7 cellular contexts compared by ENCODE assay signal in genomic region chr15:62908341-62908740, GRCh38.
A peak's percentile ranks its signal among the peaks of the same experiment; 100 is the strongest.
DNase-seq lines count a peak whose midpoint lies in the region; ATAC-seq, FAIRE-seq and TF ChIP-seq lines count a peak whose summit lies in the region.
"Not testable (repeated sequence)": the region's sequence is repeated elsewhere in the genome, so short reads cannot be mapped to it uniquely, and the experiment has no call there.

No MANE protein-coding gene starts in this region.

- not testable (repeated sequence) for H3K4me3 ChIP-seq in body of pancreas; breast epithelium; esophagus muscularis mucosa; gastroesophageal sphincter; HepG2 (replicated peaks in 1 of 3; ENCODE audit: insufficient read depth in 1 of 3, low read depth in 2 of 3, low read length in 3 of 3); trophoblast cell (ENCODE audit: low read depth, low read length); stomach smooth muscle (ENCODE audit: low read length in 2 of 2)

- TF ChIP-seq POLR2A in body of pancreas (IDR thresholded peaks at IDR 0.05); breast epithelium (IDR thresholded peaks at IDR 0.05); esophagus muscularis mucosa (IDR thresholded peaks at IDR 0.05; ENCODE audit: low read depth); gastroesophageal sphincter (IDR thresholded peaks at IDR 0.05); HepG2 (IDR thresholded peaks at IDR 0.05; ENCODE audit: insufficient read depth in 1 of 2, low read depth in 2 of 2, low read length in 2 of 2): not testable (repeated sequence)

- 66% methylated on average over 5 of the region's 5 CpGs for WGBS in body of pancreas, 2 donors
- WGBS in esophagus muscularis mucosa, result 89% methylated on average over 5 of the region's 5 CpGs
- WGBS in gastroesophageal sphincter (ENCODE audit: low coverage in 1 of 2), 2 donors, result 61 to 96% methylated on average over 2 to 5 of the region's 5 CpGs
- WGBS in HepG2 (ENCODE audit: low lambda C conversion rate), result 44% methylated on average over 5 of the region's 5 CpGs
- no CpG with 5 or more reads among the region's 5 CpGs for WGBS in trophoblast cell (ENCODE audit: extremely low coverage, insufficient coverage, insufficient read length)

- H2BK5ac ChIP-seq in trophoblast cell (ENCODE audit: low read depth, low read length, poor library complexity), result peak overlapping the region; percentile 60

- peak overlapping the region; percentile 63 for H2AK5ac ChIP-seq in trophoblast cell (ENCODE audit: low read length)

- POLR2A ChIA-PET in HepG2 (lab: Yijun Ruan, JAX), result not testable (repeated sequence)

- H3K18ac ChIP-seq in trophoblast cell (ENCODE audit: low read length), result not testable (repeated sequence)

- H2AFZ ChIP-seq in HepG2 (ENCODE audit: low read length); trophoblast cell (ENCODE audit: insufficient read depth, low read length, poor library complexity): not testable (repeated sequence)

- DNase-seq in body of pancreas; breast epithelium (ENCODE audit: low spot score in 2 of 2); esophagus muscularis mucosa (ENCODE audit: extremely low spot score); trophoblast cell: not testable (repeated sequence)
- peak; percentile 67 for DNase-seq in HepG2 (ENCODE audit: low spot score)

- peak overlapping the region; percentile 81 for H2BK12ac ChIP-seq in trophoblast cell (ENCODE audit: low read length)

- not testable (repeated sequence) for H3K4me2 ChIP-seq in HepG2 (ENCODE audit: low read depth, low read length); trophoblast cell (ENCODE audit: low read length)

- peak overlapping the region; percentile 82 for H4K91ac ChIP-seq in trophoblast cell (ENCODE audit: low read depth, low read length)

- not testable (repeated sequence) for H4K20me1 ChIP-seq in HepG2 (ENCODE audit: insufficient read depth, low read length)

- TF ChIP-seq EP300 in esophagus muscularis mucosa (IDR thresholded peaks at IDR 0.05); gastroesophageal sphincter (IDR thresholded peaks at IDR 0.05); HepG2 (IDR thresholded peaks at IDR 0.05; ENCODE audit: low read depth in 2 of 2, low read length in 2 of 2); HepG2 (CRISPR knock-in tag; IDR thresholded peaks at IDR 0.05; ENCODE audit: borderline replicate concordance): not testable (repeated sequence)

- peak overlapping the region; percentile 73 for H3K4ac ChIP-seq in trophoblast cell (ENCODE audit: low read depth, low read length)

- H3K79me2 ChIP-seq in HepG2 (ENCODE audit: insufficient read depth, low read length); trophoblast cell (ENCODE audit: control insufficient read depth, insufficient read depth, low read length, poor library complexity): not testable (repeated sequence)

- H3K9me3 ChIP-seq in body of pancreas; breast epithelium; esophagus muscularis mucosa; gastroesophageal sphincter; HepG2 (ENCODE audit: low read length); trophoblast cell (ENCODE audit: insufficient read depth, low read depth, low read length); stomach smooth muscle (ENCODE audit: control insufficient read depth in 2 of 2, low read length in 2 of 2): not testable (repeated sequence)

- H3K4me1 ChIP-seq in body of pancreas (peaks cover 54% of the 10 kb centered on the region), esophagus muscularis mucosa (peaks cover 9 to 62% (median 57%) of the 10 kb centered on the region in 4 donors), gastroesophageal sphincter (peaks cover 0 to 54% (median 9%) of the 10 kb centered on the region in 3 donors), HepG2 (ENCODE audit: insufficient read depth, low read length) (peaks cover 64% of the 10 kb centered on the region), trophoblast cell (ENCODE audit: control insufficient read depth in 1 of 2, insufficient read depth in 2 of 2, low read length in 2 of 2) (peaks cover 16 to 41% of the 10 kb centered on the region in 2 experiments), stomach smooth muscle (ENCODE audit: control insufficient read depth, insufficient read depth, low read length) (peaks cover 31% of the 10 kb centered on the region)
- not testable (repeated sequence) for H3K4me1 ChIP-seq in breast epithelium

- CTCF ChIA-PET in HepG2 (lab: Yijun Ruan, JAX; ENCODE audit: low intra/inter-chr PET ratio, low total read pairs), result not testable (repeated sequence)

- peak overlapping the region; percentile 74 for H2BK120ac ChIP-seq in trophoblast cell (ENCODE audit: insufficient read depth, low read length, poor library complexity)

- H3K9ac ChIP-seq in HepG2 (ENCODE audit: insufficient read depth, low read depth, low read length); trophoblast cell (ENCODE audit: low read length); stomach smooth muscle (ENCODE audit: low read length in 2 of 2): not testable (repeated sequence)

- not testable (repeated sequence) for H3K23ac ChIP-seq in trophoblast cell (ENCODE audit: low read length)

- FAIRE-seq in HepG2 (lab: Jason Lieb, UNC), result not testable (repeated sequence)

- TF ChIP-seq RAD21 in HepG2 (CRISPR knock-in tag; IDR thresholded peaks at IDR 0.05), result not testable (repeated sequence)

- H3K27ac ChIP-seq in body of pancreas, result peak overlapping the region in 3 of 4 donors; percentile 27 to 49 (median 48)
- peak overlapping the region; percentile 61 to 62 for H3K27ac ChIP-seq in breast epithelium
- peak overlapping the region; percentile 89 to 95 (median 93) for H3K27ac ChIP-seq in esophagus muscularis mucosa (replicated peaks in 1 of 4)
- peak overlapping the region; percentile 82 to 94 (median 88) for H3K27ac ChIP-seq in gastroesophageal sphincter
- peak overlapping the region; percentile 31 for H3K27ac ChIP-seq in HepG2 (ENCODE audit: extremely low read length, insufficient read depth, low read length)
- not testable (repeated sequence) for H3K27ac ChIP-seq in trophoblast cell (ENCODE audit: low read depth, low read length)
- H3K27ac ChIP-seq in stomach smooth muscle (ENCODE audit: low read length), result peak overlapping the region; percentile 95

- not testable (repeated sequence) for H4K12ac ChIP-seq in trophoblast cell (ENCODE audit: low read depth, low read length)

- H3K79me1 ChIP-seq in trophoblast cell (ENCODE audit: low read length), result peaks cover 60% of the 10 kb centered on the region

- in situ Hi-C loops in HepG2 (cut with HindIII; ENCODE audit: extremely low pct_ligation_motif_present, low pct_unique_long_range_greater_than_20kb), result not testable (repeated sequence)

- intact Hi-C loops in body of pancreas (cut with DNase I); breast epithelium (cut with DNase I; ENCODE audit: low total_unique reads); HepG2 (cut with micrococcal nuclease; ENCODE audit: unreplicated experiment): not testable (repeated sequence)
- intact Hi-C loops in esophagus muscularis mucosa (cut with DNase I), result loop anchor here (5.0 kb wide), 1 partner anchor 61 kb away; no protein-coding TSS in a partner anchor

- TF ChIP-seq CTCF in body of pancreas (IDR thresholded peaks at IDR 0.05); breast epithelium (IDR thresholded peaks at IDR 0.05); esophagus muscularis mucosa (IDR thresholded peaks at IDR 0.05); gastroesophageal sphincter (IDR thresholded peaks at IDR 0.05); HepG2 (CRISPR knock-in tag; IDR thresholded peaks at IDR 0.05): not testable (repeated sequence)

- not testable (repeated sequence) for H3K36me3 ChIP-seq in body of pancreas (replicated peaks in 1 of 2; ENCODE audit: insufficient read depth in 1 of 2, low read depth in 2 of 2); breast epithelium; esophagus muscularis mucosa; gastroesophageal sphincter; HepG2 (replicated peaks in 1 of 2; ENCODE audit: control insufficient read depth in 1 of 2, insufficient read depth in 2 of 2, low read length in 2 of 2); trophoblast cell (ENCODE audit: control insufficient read depth in 1 of 2, insufficient read depth in 2 of 2, low read length in 2 of 2); stomach smooth muscle (ENCODE audit: control insufficient read depth in 2 of 2, insufficient read depth in 2 of 2, low read length in 2 of 2)

- BruUV-seq in HepG2 (replicated peaks; lab: Mats Ljungman, UMichigan), result not testable (repeated sequence)

- peak overlapping the region; percentile 29 for H3K14ac ChIP-seq in trophoblast cell (ENCODE audit: low read length)

- not testable (repeated sequence) for ATAC-seq in body of pancreas, gastroesophageal sphincter, HepG2

- H4K8ac ChIP-seq in trophoblast cell (ENCODE audit: low read depth, low read length), result not testable (repeated sequence)

- not testable (repeated sequence) for H3K27me3 ChIP-seq in body of pancreas; breast epithelium; esophagus muscularis mucosa; gastroesophageal sphincter; HepG2 (ENCODE audit: control insufficient read depth in 1 of 2, insufficient read depth in 2 of 2, low read length in 2 of 2); trophoblast cell (ENCODE audit: insufficient read depth, low read length); stomach smooth muscle (ENCODE audit: control insufficient read depth in 1 of 2, insufficient read depth in 2 of 2, low read length in 2 of 2)

TF ChIP-seq in HepG2, 621 proteins besides CTCF, POLR2A, EP300 and RAD21 (continues in another document):
- TF ChIP-seq ZMYM2 (CRISPR knock-in tag; IDR thresholded peaks at IDR 0.05), result 0 out of 2 replicates have a peak, but pooled peaks have one; percentile 61
- TF ChIP-seq RCOR2 (CRISPR knock-in tag; IDR thresholded peaks at IDR 0.05), result 0 out of 2 replicates have a peak, but pooled peaks have one; percentile 42
